Comparison of ENCODE assay signal across 1 cellular context in the genomic region with DNA sequence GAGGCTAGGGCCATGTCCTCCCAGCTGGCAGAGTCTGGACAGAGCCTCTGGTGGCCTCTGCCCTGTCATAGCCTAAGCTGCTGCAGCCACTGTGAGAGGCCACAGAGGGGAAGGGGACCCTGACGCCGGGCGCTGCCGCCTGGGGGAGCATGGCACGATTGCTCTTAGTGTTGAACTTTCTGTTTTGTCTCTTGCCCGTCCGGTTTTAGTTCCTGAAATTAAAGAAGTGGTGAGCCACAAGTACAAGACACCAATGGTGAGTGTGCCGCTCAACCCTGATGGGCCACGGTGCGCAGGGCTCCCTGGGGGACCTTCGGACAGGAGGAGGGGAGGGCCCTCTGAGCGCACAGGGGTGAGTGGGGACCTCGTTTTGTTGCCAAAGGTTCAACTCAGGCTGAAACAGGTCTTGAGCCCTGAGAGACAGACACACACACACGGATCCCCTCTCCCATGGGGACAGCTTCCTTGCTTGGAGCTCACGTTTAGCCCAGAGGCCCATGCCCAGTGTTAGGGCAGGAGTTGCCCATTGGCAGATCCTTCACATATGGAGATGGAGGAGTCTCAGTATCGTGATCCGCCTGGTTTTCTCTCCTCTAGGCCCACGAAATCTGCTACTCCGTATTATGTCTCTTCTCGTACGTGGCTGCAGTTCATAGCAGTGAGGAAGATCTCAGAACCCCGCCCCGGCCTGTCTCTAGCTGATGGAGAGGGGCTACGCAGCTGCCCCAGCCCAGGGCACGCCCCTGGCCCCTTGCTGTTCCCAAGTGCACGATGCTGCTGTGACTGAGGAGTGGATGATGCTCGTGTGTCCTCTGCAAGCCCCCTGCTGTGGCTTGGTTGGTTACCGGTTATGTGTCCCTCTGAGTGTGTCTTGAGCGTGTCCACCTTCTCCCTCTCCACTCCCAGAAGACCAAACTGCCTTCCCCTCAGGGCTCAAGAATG.
TF ChIP-seq lines count a peak whose summit lies in the region.

No MANE protein-coding gene starts in this region.

TF ChIP-seq in WTC11, 78 proteins besides CTCF, POLR2A, EP300 and RAD21 (continued from another document):
- TF ChIP-seq, protein P1, sequence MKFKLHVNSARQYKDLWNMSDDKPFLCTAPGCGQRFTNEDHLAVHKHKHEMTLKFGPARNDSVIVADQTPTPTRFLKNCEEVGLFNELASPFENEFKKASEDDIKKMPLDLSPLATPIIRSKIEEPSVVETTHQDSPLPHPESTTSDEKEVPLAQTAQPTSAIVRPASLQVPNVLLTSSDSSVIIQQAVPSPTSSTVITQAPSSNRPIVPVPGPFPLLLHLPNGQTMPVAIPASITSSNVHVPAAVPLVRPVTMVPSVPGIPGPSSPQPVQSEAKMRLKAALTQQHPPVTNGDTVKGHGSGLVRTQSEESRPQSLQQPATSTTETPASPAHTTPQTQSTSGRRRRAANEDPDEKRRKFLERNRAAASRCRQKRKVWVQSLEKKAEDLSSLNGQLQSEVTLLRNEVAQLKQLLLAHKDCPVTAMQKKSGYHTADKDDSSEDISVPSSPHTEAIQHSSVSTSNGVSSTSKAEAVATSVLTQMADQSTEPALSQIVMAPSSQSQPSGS (CRISPR knock-in tag; IDR thresholded peaks at IDR 0.05; ENCODE audit: borderline replicate concordance, low read depth), result no peak
- TF ChIP-seq E2F5 (CRISPR knock-in tag; IDR thresholded peaks at IDR 0.05), result no peak
- TF ChIP-seq, protein P2, sequence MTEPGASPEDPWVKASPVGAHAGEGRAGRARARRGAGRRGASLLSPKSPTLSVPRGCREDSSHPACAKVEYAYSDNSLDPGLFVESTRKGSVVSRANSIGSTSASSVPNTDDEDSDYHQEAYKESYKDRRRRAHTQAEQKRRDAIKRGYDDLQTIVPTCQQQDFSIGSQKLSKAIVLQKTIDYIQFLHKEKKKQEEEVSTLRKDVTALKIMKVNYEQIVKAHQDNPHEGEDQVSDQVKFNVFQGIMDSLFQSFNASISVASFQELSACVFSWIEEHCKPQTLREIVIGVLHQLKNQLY (CRISPR knock-in tag; IDR thresholded peaks at IDR 0.05), result no peak
- TF ChIP-seq ATF6 (CRISPR knock-in tag; IDR thresholded peaks at IDR 0.05), result no peak
- no peak for TF ChIP-seq NFYB (CRISPR knock-in tag; conservative IDR thresholded peaks at IDR 0.05; ENCODE audit: low read depth)
- no peak for TF ChIP-seq ZBTB21 (CRISPR knock-in tag; IDR thresholded peaks at IDR 0.05; ENCODE audit: borderline replicate concordance)
- TF ChIP-seq GRHL2 (CRISPR knock-in tag; IDR thresholded peaks at IDR 0.05; ENCODE audit: insufficient replicate concordance, severe bottlenecking), result no peak
- TF ChIP-seq ZNF512 (CRISPR knock-in tag; IDR thresholded peaks at IDR 0.05; ENCODE audit: borderline replicate concordance), result no peak
TF ChIP-seq in WTC11: peak in this region for 0.
